ENCODE assay signal across 8 cellular contexts in the genomic region with DNA sequence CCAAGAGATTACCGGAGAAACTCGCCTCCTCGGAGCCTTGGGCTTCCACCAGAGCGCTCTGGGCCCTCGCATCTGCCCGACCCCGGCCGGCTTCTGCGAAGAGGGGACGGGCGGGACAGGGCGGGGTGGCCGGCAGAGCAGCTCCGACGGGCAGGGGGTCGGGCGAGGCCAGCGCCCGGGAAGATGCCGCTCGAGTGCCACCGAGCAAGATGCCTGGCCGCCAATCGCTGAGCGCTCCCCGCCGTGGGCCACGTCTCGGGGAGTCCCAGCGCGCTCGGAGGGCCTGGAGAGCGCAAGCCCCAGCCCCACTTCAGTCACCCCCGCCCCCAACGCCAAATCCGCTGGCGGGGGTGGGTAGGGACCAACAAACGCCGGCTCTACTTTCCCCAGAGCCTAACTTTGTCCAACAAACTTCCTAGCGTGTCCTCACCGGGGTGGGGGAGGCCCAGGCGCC. TPM values are rescaled to one million over a fixed set of nuclear protein-coding genes. Genes with fewer than 3 reads are reported as not detected.
DNase-seq lines count a peak whose midpoint lies in the region; ATAC-seq lines count a peak whose summit lies in the region.

No MANE protein-coding gene starts in this region.

- ATAC-seq in GM18858 (IDR thresholded peaks at IDR 0.05; ENCODE audit: unreplicated experiment): peak; percentile 14
- ATAC-seq in HG02588 (IDR thresholded peaks at IDR 0.05; ENCODE audit: unreplicated experiment): peak; percentile 47
- ATAC-seq in natural killer cell treated with Interleukin-12 subunit alpha and Interleukin-12 subunit beta and Interleukin-15 and Interleukin-18, amount 100 ng/mL, for 72 hours: peak; percentile 58 to 75

- peak; percentile 38 to 53 for DNase-seq in SJCRH30
- DNase-seq in epithelial cell of prostate (ENCODE audit: low read depth, low spot score): no peak
- peak; percentile 63 for DNase-seq in natural killer cell treated with Interleukin-12 subunit alpha and Interleukin-12 subunit beta and Interleukin-15 and Interleukin-18, amount 100 ng/mL, for 72 hours (ENCODE audit: low spot score)
- DNase-seq in SW 1271 (lab: John Stamatoyannopoulos, UW): no peak
- DNase-seq in RPMI8226: no peak
- DNase-seq in NCI-H524 treated with DMSO at 0.1 percent for 48 hours (lab: John Stamatoyannopoulos, UW): no peak

- no peaks in the 10 kb centered on the region for H3K27me3 ChIP-seq in SJCRH30

- H3K9me3 Mint-ChIP-seq in natural killer cell treated with Interleukin-12 subunit alpha and Interleukin-12 subunit beta and Interleukin-15 and Interleukin-18, amount 100 ng/mL, for 72 hours: no peaks in the 10 kb centered on the region

- peak overlapping the region; percentile 91 for H3K4me3 Mint-ChIP-seq in natural killer cell treated with Interleukin-12 subunit alpha and Interleukin-12 subunit beta and Interleukin-15 and Interleukin-18, amount 100 ng/mL, for 72 hours

- H3K27me3 Mint-ChIP-seq in natural killer cell treated with Interleukin-12 subunit alpha and Interleukin-12 subunit beta and Interleukin-15 and Interleukin-18, amount 100 ng/mL, for 72 hours: peaks cover 10 to 25% of the 10 kb centered on the region in 2 donors

- peaks cover 16% of the 10 kb centered on the region; the same call in 1 of the 2 replicates for H3K36me3 ChIP-seq in SJCRH30

- no peaks in the 10 kb centered on the region for H3K36me3 Mint-ChIP-seq in natural killer cell treated with Interleukin-12 subunit alpha and Interleukin-12 subunit beta and Interleukin-15 and Interleukin-18, amount 100 ng/mL, for 72 hours

- H3K27ac Mint-ChIP-seq in natural killer cell treated with Interleukin-12 subunit alpha and Interleukin-12 subunit beta and Interleukin-15 and Interleukin-18, amount 100 ng/mL, for 72 hours: peak overlapping the region; percentile 24 to 92

- peak overlapping the region; percentile 90 for H3K4me3 ChIP-seq in SJCRH30

- H3K27ac ChIP-seq in SJCRH30 (peak overlapping the region; percentile 78), epithelial cell of prostate (peak overlapping the region; percentile 98)

- peaks cover 13 to 30% of the 10 kb centered on the region in 2 donors for H3K4me1 Mint-ChIP-seq in natural killer cell treated with Interleukin-12 subunit alpha and Interleukin-12 subunit beta and Interleukin-15 and Interleukin-18, amount 100 ng/mL, for 72 hours (ENCODE audit: low read depth in 2 of 2)

- H3K9me3 ChIP-seq in SJCRH30 (replicated peaks): no peaks in the 10 kb centered on the region

- peaks cover 13% of the 10 kb centered on the region for H3K4me1 ChIP-seq in SJCRH30

RNA-seq across cellular contexts. Expression of gene BCAR3, which starts 0.5 kb away (rescaled TPM):
- 30.0 and 30.8 TPM in 2 replicates for total RNA-seq in SJCRH30 (2014; rRNA removed; shearing (Covaris generic))
- 10 to 100 TPM; 10.8 to 30.8 TPM for total RNA-seq in natural killer cell treated with Interleukin-12 subunit alpha and Interleukin-12 subunit beta and Interleukin-15 and Interleukin-18, amount 100 ng/mL, for 72 hours

Comparison
In these comparisons a context has a peak if more than half of its experiments do, and no peak if none do; other contexts are left out.
1. ATAC-seq: peak in every context shown above with its lines; median percentile 66 in natural killer cell treated with Interleukin-12 subunit alpha and Interleukin-12 subunit beta and Interleukin-15 and Interleukin-18, amount 100 ng/mL, for 72 hours; 47 in HG02588; 14 in GM18858.
2. DNase-seq: peak in SJCRH30 (2 of 2) and natural killer cell treated with Interleukin-12 subunit alpha and Interleukin-12 subunit beta and Interleukin-15 and Interleukin-18, amount 100 ng/mL, for 72 hours (single experiment); none in epithelial cell of prostate (single experiment), SW 1271 (0 of 2), RPMI8226 (single experiment) and NCI-H524 treated with DMSO at 0.1 percent for 48 hours (single experiment).